9 cellular contexts compared by ENCODE assay signal in the genomic region with DNA sequence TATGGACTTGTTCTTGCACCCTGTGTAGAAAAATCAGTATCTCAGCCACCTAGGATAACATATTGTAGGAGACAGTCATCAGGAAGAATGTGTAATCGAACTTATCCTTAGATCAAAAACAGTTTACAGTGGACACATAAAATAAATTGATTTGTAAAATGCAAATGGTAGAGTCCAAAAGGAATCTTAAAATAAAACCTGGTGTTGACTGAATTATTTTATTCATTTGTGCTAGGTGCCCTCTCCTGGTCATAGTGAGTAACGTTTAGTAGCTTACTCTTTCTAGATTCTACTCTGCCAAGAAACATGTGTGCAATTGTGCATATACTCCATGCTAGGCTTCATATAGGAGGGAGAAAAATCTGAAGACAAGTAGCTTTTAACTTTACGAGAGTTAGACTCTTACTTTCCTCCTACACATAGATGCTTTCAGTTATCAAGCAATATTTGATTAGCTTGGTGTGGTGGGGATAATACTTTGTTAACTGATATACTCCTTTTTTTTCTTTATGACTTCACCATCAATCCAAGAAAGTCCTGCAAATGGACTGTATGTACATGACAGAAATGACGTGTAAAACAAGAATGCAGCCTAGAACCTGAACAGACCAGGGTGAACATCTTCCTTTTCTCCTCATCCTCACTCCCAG. TPM values are rescaled to one million over a fixed set of nuclear protein-coding genes. Genes with fewer than 3 reads are reported as not detected.
DNase-seq lines count a peak whose midpoint lies in the region; ATAC-seq, FAIRE-seq and TF ChIP-seq lines count a peak whose summit lies in the region.
"Had no signal": no experiment of that assay in that cellular context is flagged by ENCODE, and none has a peak within 500 bp of the region (broad histone marks: within the 10 kb centered on the region; RNA-seq: fewer than 3 reads in every experiment).

No MANE protein-coding gene starts in this region.

- H3K36me3 ChIP-seq in KMS-11 (ENCODE audit: insufficient read depth) (no peaks in the 10 kb centered on the region), aorta (ENCODE audit: control insufficient read depth in 1 of 2, insufficient read depth in 2 of 2, low read length in 1 of 2) (no peaks in the 10 kb centered on the region)

- H3K27me3 ChIP-seq in KMS-11 (ENCODE audit: insufficient read depth, low read depth) (no peaks in the 10 kb centered on the region), aorta (ENCODE audit: control insufficient read depth in 1 of 2, insufficient read depth in 2 of 2, low read length in 1 of 2) (no peaks in the 10 kb centered on the region)

- no peaks in the 10 kb centered on the region for H3K9me3 ChIP-seq in aorta (ENCODE audit: control insufficient read depth, low read length)

- H3K4me1 ChIP-seq in KMS-11 (ENCODE audit: low read depth, poor library complexity, severe bottlenecking): peaks cover 11% of the 10 kb centered on the region
- no peaks in the 10 kb centered on the region for H3K4me1 ChIP-seq in aorta (ENCODE audit: control insufficient read depth in 1 of 2, insufficient read depth in 2 of 2, low read length in 2 of 2)

- no peak overlapping the region for H2AFZ ChIP-seq in KMS-11 (ENCODE audit: low read depth)

- no peaks in the 10 kb centered on the region for H4K20me1 ChIP-seq in KMS-11 (ENCODE audit: insufficient read depth)

- no peaks in the 10 kb centered on the region for H3K27me3 Mint-ChIP-seq in activated T-helper 2 cell treated with anti-CD3 and anti-CD28 coated beads, Interferon-gamma antibody, Interleukin-2, Interleukin-4, amounts not matched to agents 10 μg/mL and 5 μg/mL and 100 μg/mL, durations not matched to agents 14 hours and 24 hours and 36 hours (ENCODE audit: low read depth)

- DNase-seq in DMS 273 treated with DMSO at 0.1 percent for 48 hours (lab: John Stamatoyannopoulos, UW) (peak; percentile 22), iPS-NIHi11 (ENCODE audit: low spot score) (peak; percentile 17), aorta (no peak)
- no peak for DNase-seq in activated T-helper 2 cell treated with anti-CD3 and anti-CD28 coated beads, Interferon-gamma antibody, Interleukin-2, Interleukin-4, amounts not matched to agents 10 μg/mL and 5 μg/mL and 100 μg/mL, durations not matched to agents 14 hours and 24 hours and 36 hours (ENCODE audit: low spot score)

- H3K4me3 ChIP-seq in KMS-11 (IDR thresholded peaks at IDR 0.05; ENCODE audit: insufficient read depth, low read depth, low read length): no peak overlapping the region
- no peak overlapping the region for H3K4me3 ChIP-seq in aorta (ENCODE audit: low read length in 2 of 2)
- H3K4me3 ChIP-seq: skin epidermis had no signal

- H3K36me3 Mint-ChIP-seq in activated T-helper 2 cell treated with anti-CD3 and anti-CD28 coated beads, Interferon-gamma antibody, Interleukin-2, Interleukin-4, amounts not matched to agents 10 μg/mL and 5 μg/mL and 100 μg/mL, durations not matched to agents 14 hours and 24 hours and 36 hours (ENCODE audit: low read depth): no peaks in the 10 kb centered on the region

- no peaks in the 10 kb centered on the region for H3K79me2 ChIP-seq in KMS-11 (ENCODE audit: insufficient read depth, low read depth)

- H3K4me3 Mint-ChIP-seq in activated T-helper 2 cell treated with anti-CD3 and anti-CD28 coated beads, Interferon-gamma antibody, Interleukin-2, Interleukin-4, amounts not matched to agents 10 μg/mL and 5 μg/mL and 100 μg/mL, durations not matched to agents 14 hours and 24 hours and 36 hours (ENCODE audit: low read depth): no peak overlapping the region

- peak; percentile 85 for ATAC-seq in GM21360 (IDR thresholded peaks at IDR 0.05; ENCODE audit: unreplicated experiment)
- ATAC-seq in aorta (ENCODE audit: low FRiP score): peak; percentile 64
- ATAC-seq in GM19023 (IDR thresholded peaks at IDR 0.05; ENCODE audit: unreplicated experiment): no peak

- intact Hi-C loops in aorta (cut with DNase I): loop anchor here (5.0 kb wide), 1 partner anchor 134 kb away; no protein-coding TSS in a partner anchor
- intact Hi-C loops in activated T-helper 2 cell treated with anti-CD3 and anti-CD28 coated beads, Interferon-gamma antibody, Interleukin-2, Interleukin-4, amounts not matched to agents 10 μg/mL and 5 μg/mL and 100 μg/mL, durations not matched to agents 14 hours and 24 hours and 36 hours (cut with micrococcal nuclease): no loop called here

- no peak overlapping the region for H3K9ac ChIP-seq in KMS-11

- TF ChIP-seq CTCF in KMS-11 (conservative IDR thresholded peaks at IDR 0.05; ENCODE audit: low read depth, low read length): peak; percentile 69

- no peak overlapping the region for H3K4me2 ChIP-seq in KMS-11

- no peak overlapping the region for H3K27ac Mint-ChIP-seq in activated T-helper 2 cell treated with anti-CD3 and anti-CD28 coated beads, Interferon-gamma antibody, Interleukin-2, Interleukin-4, amounts not matched to agents 10 μg/mL and 5 μg/mL and 100 μg/mL, durations not matched to agents 14 hours and 24 hours and 36 hours

- peak; percentile 79 for FAIRE-seq in TTC549 (lab: Jason Lieb, UNC)

- no peak overlapping the region for H3K27ac ChIP-seq in KMS-11
- H3K27ac ChIP-seq in aorta (ENCODE audit: low read depth in 1 of 2, low read length in 2 of 2): no peak overlapping the region
- H3K27ac ChIP-seq: skin epidermis had no signal

- no peaks in the 10 kb centered on the region for H3K9me3 Mint-ChIP-seq in activated T-helper 2 cell treated with anti-CD3 and anti-CD28 coated beads, Interferon-gamma antibody, Interleukin-2, Interleukin-4, amounts not matched to agents 10 μg/mL and 5 μg/mL and 100 μg/mL, durations not matched to agents 14 hours and 24 hours and 36 hours

- H3K4me1 Mint-ChIP-seq in activated T-helper 2 cell treated with anti-CD3 and anti-CD28 coated beads, Interferon-gamma antibody, Interleukin-2, Interleukin-4, amounts not matched to agents 10 μg/mL and 5 μg/mL and 100 μg/mL, durations not matched to agents 14 hours and 24 hours and 36 hours (ENCODE audit: low read depth): no peaks in the 10 kb centered on the region

- WGBS in aorta, 2 donors: 8 to 11% methylated on average over 4 of the region's 4 CpGs

RNA-seq across cellular contexts. Expression of gene LOX, which starts 23.7 kb away (rescaled TPM):
- 100 to 1,000 TPM in 1 of 2 donors, 10 to 100 TPM in 1; 40.9 to 125 TPM for total RNA-seq in aorta
- 1 to 10 TPM; 6.6 to 8.6 TPM for polyA plus RNA-seq in aorta
- not detected in 2 replicates for total RNA-seq in activated T-helper 2 cell treated with anti-CD3 and anti-CD28 coated beads, Interferon-gamma antibody, Interleukin-2, Interleukin-4, amounts not matched to agents 10 μg/mL and 5 μg/mL and 100 μg/mL, durations not matched to agents 14 hours and 24 hours and 36 hours

RNA-seq across cellular contexts. Expression of gene ZNF474, which starts 27.6 kb away (rescaled TPM):
- total RNA-seq in aorta: under 1 TPM; 0.52 to 0.75 TPM
- under 1 TPM in 1 of 2 donors, not detected in 1; 0.08 TPM for polyA plus RNA-seq in aorta
- not detected in 2 replicates for total RNA-seq in activated T-helper 2 cell treated with anti-CD3 and anti-CD28 coated beads, Interferon-gamma antibody, Interleukin-2, Interleukin-4, amounts not matched to agents 10 μg/mL and 5 μg/mL and 100 μg/mL, durations not matched to agents 14 hours and 24 hours and 36 hours

Comparison
In these comparisons a context has a peak if more than half of its experiments do, and no peak if none do; other contexts are left out.
1. DNase-seq: peak in DMS 273 treated with DMSO at 0.1 percent for 48 hours (single experiment) and iPS-NIHi11 (single experiment); none in aorta (0 of 2) and activated T-helper 2 cell treated with anti-CD3 and anti-CD28 coated beads, Interferon-gamma antibody, Interleukin-2, Interleukin-4, amounts not matched to agents 10 μg/mL and 5 μg/mL and 100 μg/mL, durations not matched to agents 14 hours and 24 hours and 36 hours (single experiment).
2. RNA of gene LOX, which starts 23.7 kb away (total RNA-seq): 40.9 to 125 TPM in aorta; not detected in activated T-helper 2 cell treated with anti-CD3 and anti-CD28 coated beads, Interferon-gamma antibody, Interleukin-2, Interleukin-4, amounts not matched to agents 10 μg/mL and 5 μg/mL and 100 μg/mL, durations not matched to agents 14 hours and 24 hours and 36 hours; every median in the first group is over 10 times any median in the second.